Comparison of ENCODE assay signal across 8 cellular contexts in the genomic region with DNA sequence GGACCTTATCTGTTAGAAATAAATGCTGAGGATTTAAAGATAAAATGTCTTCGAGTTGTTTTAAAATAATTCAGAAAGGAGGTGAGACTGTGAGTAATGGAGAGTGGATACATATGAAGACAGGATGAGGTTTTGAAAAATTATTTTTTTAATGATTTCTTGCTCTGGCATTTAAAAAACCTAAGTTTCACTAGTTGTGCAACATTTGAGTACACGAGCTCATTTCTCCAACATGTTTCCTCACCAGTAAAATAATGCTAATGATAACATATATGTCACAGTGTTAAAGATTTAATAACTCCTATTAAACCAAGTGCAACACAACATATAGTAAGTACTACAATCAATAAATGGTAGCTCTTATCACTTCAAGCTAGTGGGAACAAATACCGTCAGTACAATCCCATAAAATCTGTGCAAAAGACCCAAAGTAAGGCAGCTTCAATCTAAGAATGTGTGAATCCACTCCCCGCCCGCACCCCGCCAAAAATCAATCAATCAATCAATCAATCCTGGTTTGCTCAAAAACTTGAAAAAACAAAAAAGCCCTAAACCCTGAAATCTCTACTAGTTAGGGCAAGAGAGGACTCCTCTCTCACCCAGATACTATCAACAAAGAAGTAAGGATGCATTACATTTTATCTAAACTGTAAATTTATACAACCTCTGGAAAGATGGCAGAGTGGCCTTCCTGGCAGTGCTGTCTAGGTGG. TPM values are rescaled to one million over a fixed set of nuclear protein-coding genes. Genes with fewer than 3 reads are reported as not detected.
DNase-seq lines count a peak whose midpoint lies in the region; ATAC-seq, FAIRE-seq and TF ChIP-seq lines count a peak whose summit lies in the region.

No MANE protein-coding gene starts in this region.

- no peak for TF ChIP-seq EP300 in esophagus muscularis mucosa (IDR thresholded peaks at IDR 0.05)

- peaks cover 5% of the 10 kb centered on the region for H3F3A ChIP-seq in PC-9 (ENCODE audit: insufficient read depth, low read depth)

- no TSS peak for BruUV-seq in PC-9 (replicated peaks; lab: Mats Ljungman, UMichigan)

- no peak overlapping the region; the same call in 1 of the 2 replicates for H2AFZ ChIP-seq in PC-9

- peak overlapping the region; percentile 85 for H3K4me2 ChIP-seq in PC-9

- TF ChIP-seq CTCF in PC-9 (conservative IDR thresholded peaks at IDR 0.05) = no peak
- TF ChIP-seq CTCF in esophagus muscularis mucosa (IDR thresholded peaks at IDR 0.05) = no peak
- TF ChIP-seq CTCF in pancreas (IDR thresholded peaks at IDR 0.05) = no peak

- H3K4me3 ChIP-seq in PC-9 (peak overlapping the region; percentile 98), esophagus muscularis mucosa (peak overlapping the region; percentile 79 to 95 (median 86)), pancreas (peak overlapping the region; percentile 68 to 92 (median 88))

- H3K9me2 ChIP-seq in PC-9 (ENCODE audit: insufficient read depth) = no peaks in the 10 kb centered on the region

- no peaks in the 10 kb centered on the region for H3K27me3 ChIP-seq in PC-9 (ENCODE audit: insufficient read depth, low read depth)
- no peaks in the 10 kb centered on the region for H3K27me3 ChIP-seq in esophagus muscularis mucosa
- H3K27me3 ChIP-seq in pancreas = no peaks in the 10 kb centered on the region

- POLR2A ChIA-PET in PC-9 (lab: Charles Lee; ENCODE audit: unreplicated experiment) = no interaction called here

- DNase-seq in EL (peak; percentile 15), PC-9 (no peak), esophagus muscularis mucosa (ENCODE audit: extremely low spot score) (no peak), pancreas (no peak), cortex of kidney (lab: John Stamatoyannopoulos, UW) (no peak)

- FAIRE-seq in pancreas (lab: Jason Lieb, UNC) = no peak

- peaks cover 4% of the 10 kb centered on the region; the same call in 1 of the 2 replicates for H4K20me1 ChIP-seq in PC-9 (ENCODE audit: insufficient read depth)

- intact Hi-C loops in PC-9 (cut with micrococcal nuclease; ENCODE audit: unreplicated experiment) = loop anchor here (5.0 kb wide), 1 partner anchor 604 kb away; no protein-coding TSS in a partner anchor
- intact Hi-C loops in esophagus muscularis mucosa (cut with DNase I) = no loop called here
- intact Hi-C loops in pancreas (cut with DNase I) = no loop called here

- peaks cover 6% of the 10 kb centered on the region; the same call in 1 of the 2 replicates for H3K4me1 ChIP-seq in PC-9 (replicated peaks; ENCODE audit: insufficient read depth)
- H3K4me1 ChIP-seq in esophagus muscularis mucosa = peaks cover 20 to 31% (median 25%) of the 10 kb centered on the region in 4 donors
- H3K4me1 ChIP-seq in pancreas = peaks cover 5 to 31% (median 16%) of the 10 kb centered on the region in 3 donors

- no peaks in the 10 kb centered on the region for H3K9me3 ChIP-seq in PC-9 (ENCODE audit: insufficient read depth, low read depth)
- no peaks in the 10 kb centered on the region for H3K9me3 ChIP-seq in esophagus muscularis mucosa
- H3K9me3 ChIP-seq in pancreas = no peaks in the 10 kb centered on the region

- WGBS in esophagus muscularis mucosa = 63% methylated on average over 6 of the region's 6 CpGs
- 15 to 21% methylated on average over 6 of the region's 6 CpGs for WGBS in pancreas, 2 donors

- TF ChIP-seq POLR2A in esophagus muscularis mucosa (IDR thresholded peaks at IDR 0.05; ENCODE audit: low read depth) = no peak

- CTCF ChIA-PET in PC-9 (lab: Charles Lee) = no interaction called here

- peaks cover 13% of the 10 kb centered on the region for H3K36me3 ChIP-seq in PC-9 (ENCODE audit: low read depth)
- peaks cover 5 to 32% (median 24%) of the 10 kb centered on the region in 4 donors for H3K36me3 ChIP-seq in esophagus muscularis mucosa
- H3K36me3 ChIP-seq in pancreas = peaks cover 0 to 22% (median 6%) of the 10 kb centered on the region in 3 donors

- peaks cover 63% of the 10 kb centered on the region for H3K79me2 ChIP-seq in PC-9 (ENCODE audit: low read depth)

- peak overlapping the region; percentile 63; the same call in 1 of the 2 replicates for H3K27ac ChIP-seq in PC-9
- H3K27ac ChIP-seq in esophagus muscularis mucosa (replicated peaks in 1 of 4) = peak overlapping the region in 1 of 4 donors; percentile 96
- H3K27ac ChIP-seq in pancreas = peak overlapping the region in 1 of 4 donors; percentile 96

- no peak for ATAC-seq in pancreas
- ATAC-seq in HG02571 (IDR thresholded peaks at IDR 0.05; ENCODE audit: unreplicated experiment) = no peak
- ATAC-seq in GM21529 (IDR thresholded peaks at IDR 0.05; ENCODE audit: unreplicated experiment) = no peak
- no peak for ATAC-seq in HG03135 (IDR thresholded peaks at IDR 0.05; ENCODE audit: unreplicated experiment)

RNA-seq across cellular contexts. Expression of a gene that starts 1.3 kb away (rescaled TPM):
- 17.7 and 18.8 TPM in 2 replicates for total RNA-seq in PC-9 (2021)
- total RNA-seq in esophagus muscularis mucosa = 10 to 100 TPM; 17.3 to 28.2 (median 20.4) TPM
- total RNA-seq in pancreas = 10 to 100 TPM; 30.9 to 62.6 (median 40.8) TPM
- 10 to 100 TPM; 37.0 to 49.5 TPM for polyA plus RNA-seq in pancreas

RNA-seq across cellular contexts. Expression of a gene that starts 2.7 kb away (rescaled TPM):
- total RNA-seq in PC-9 (2021) (44.1 and 51.2 TPM in 2 replicates), esophagus muscularis mucosa (10 to 100 TPM; 17.8 to 23.0 (median 20.3) TPM), pancreas (10 to 100 TPM; 12.9 to 17.5 (median 13.2) TPM)
- polyA plus RNA-seq in pancreas = 10 to 100 TPM; 40.3 to 63.7 TPM
